ENCODE assay signal across 13 cellular contexts in the genomic region with DNA sequence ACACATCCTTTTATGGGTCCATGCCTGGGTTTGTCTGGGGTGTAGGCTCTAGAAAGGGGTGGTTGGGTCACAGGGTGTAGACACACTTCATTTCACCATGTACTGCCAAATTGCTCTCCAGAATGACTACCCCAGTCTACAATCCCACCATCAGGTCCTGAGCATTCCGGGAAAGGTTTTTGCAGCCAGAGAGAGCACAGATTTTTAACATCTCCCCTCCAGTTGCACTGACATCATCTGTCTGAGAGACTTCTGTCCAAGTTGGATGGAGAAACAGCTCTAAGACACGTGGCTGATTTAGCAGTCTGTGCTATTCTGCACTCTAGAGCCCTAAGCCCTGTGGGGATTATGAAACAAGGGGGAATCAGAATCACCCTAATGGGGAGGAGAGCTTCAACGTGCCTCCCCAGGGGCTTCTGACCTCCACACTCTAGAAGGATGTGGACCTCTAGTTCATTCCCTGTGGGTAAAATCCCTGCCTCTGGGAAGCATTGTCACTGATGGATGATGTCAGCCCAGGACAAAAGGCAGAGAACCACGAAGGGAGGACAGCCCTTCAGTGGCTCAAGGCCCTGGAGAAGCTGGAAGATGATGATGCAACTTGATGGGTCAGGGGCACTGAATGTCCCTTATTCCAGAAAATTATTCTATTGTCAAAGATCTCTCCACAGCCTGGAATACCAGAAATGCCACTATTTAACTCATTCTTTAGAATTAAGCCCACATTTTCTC.
DNase-seq lines count a peak whose midpoint lies in the region; TF ChIP-seq lines count a peak whose summit lies in the region.
"Had no signal": no experiment of that assay in that cellular context is flagged by ENCODE, and none has a peak within 500 bp of the region (broad histone marks: within the 10 kb centered on the region; RNA-seq: fewer than 3 reads in every experiment).

No MANE protein-coding gene starts in this region.

- peak overlapping the region; percentile 82 for H3K27ac ChIP-seq in brain microvascular endothelial cell
- H3K27ac ChIP-seq in right atrium auricular region: peak overlapping the region; percentile 42 to 64
- H3K27ac ChIP-seq in stomach: peak overlapping the region in 3 of 5 donors; percentile 38 to 63 (median 51)
- H3K27ac ChIP-seq: testis had no signal

- peaks cover 71% of the 10 kb centered on the region for H3K4me1 Mint-ChIP-seq in HFFc6 (ENCODE audit: low read depth)

- H3K4me3 ChIP-seq in brain microvascular endothelial cell (ENCODE audit: low read depth, low read length) (no peak overlapping the region), right atrium auricular region (no peak overlapping the region), stomach (no peak overlapping the region)
- H3K4me3 ChIP-seq: GM12878, testis had no signal

- in situ Hi-C loops in brain microvascular endothelial cell (cut with HindIII; ENCODE audit: low pct_ligation_motif_present, low sequenced_read_pairs): no loop called here

- peak overlapping the region; percentile 71 for H3K27ac Mint-ChIP-seq in HFFc6

- H3K27me3 ChIP-seq in brain microvascular endothelial cell (replicated peaks) (no peaks in the 10 kb centered on the region), right atrium auricular region (no peaks in the 10 kb centered on the region), stomach (no peaks in the 10 kb centered on the region)
- H3K27me3 ChIP-seq: testis had no signal

- H3K4me3 Mint-ChIP-seq in HFFc6: no peak overlapping the region; the same call in 1 of the 2 replicates

- TF ChIP-seq EP300 in stomach (IDR thresholded peaks at IDR 0.05): peak; percentile 32

- 50 to 71% (median 67%) methylated on average over 4 of the region's 4 CpGs for WGBS in stomach, 5 donors

- H3K9me3 ChIP-seq in right atrium auricular region (no peaks in the 10 kb centered on the region), stomach (no peaks in the 10 kb centered on the region)
- H3K9me3 ChIP-seq: testis had no signal

- peaks cover 0 to 36% of the 10 kb centered on the region in 2 donors for H3K4me1 ChIP-seq in right atrium auricular region
- H3K4me1 ChIP-seq in stomach: peaks cover 0 to 39% (median 2%) of the 10 kb centered on the region in 4 donors
- H3K4me1 ChIP-seq: testis had no signal

- intact Hi-C loops in stomach (cut with DNase I; ENCODE audit: low total_unique reads): no loop called here

- no peaks in the 10 kb centered on the region for H3K9me3 Mint-ChIP-seq in HFFc6

- no peaks in the 10 kb centered on the region for H3K36me3 Mint-ChIP-seq in HFFc6 (ENCODE audit: low read depth)

- H3K36me3 ChIP-seq in brain microvascular endothelial cell (replicated peaks) (no peaks in the 10 kb centered on the region), right atrium auricular region (no peaks in the 10 kb centered on the region), stomach (no peaks in the 10 kb centered on the region)

- no peaks in the 10 kb centered on the region; the same call in none of the 2 replicates for H3K27me3 Mint-ChIP-seq in HFFc6 (ENCODE audit: insufficient read depth)

- no peak for TF ChIP-seq POLR2A in stomach (IDR thresholded peaks at IDR 0.05)

- DNase-seq in HFFc6: peak; percentile 5
- peak; percentile 45 for DNase-seq in brain microvascular endothelial cell
- peak; percentile 75 for DNase-seq in right atrium auricular region (ENCODE audit: low spot score)
- no peak for DNase-seq in stomach
- no peak for DNase-seq in GF-D8 (lab: John Stamatoyannopoulos, UW)
- no peak for DNase-seq in NCI-H2196 treated with DMSO at 0.1 percent for 48 hours (lab: John Stamatoyannopoulos, UW; ENCODE audit: unreplicated experiment)
- no peak for DNase-seq in NCI-H526 (lab: John Stamatoyannopoulos, UW)
- no peak for DNase-seq in NCI-H748 treated with DMSO at 0.1 percent for 48 hours (lab: John Stamatoyannopoulos, UW)
- DNase-seq: activated gamma-delta T cell, cerebellar nuclear complex, NCI-H1436, testis had no signal

- TF ChIP-seq CTCF in HFFc6 (IDR thresholded peaks at IDR 0.05) (no peak), brain microvascular endothelial cell (IDR thresholded peaks at IDR 0.05; ENCODE audit: low read depth, low read length, missing control alignments) (no peak), right atrium auricular region (IDR thresholded peaks at IDR 0.05) (no peak), stomach (IDR thresholded peaks at IDR 0.05) (no peak)

Comparison
In these comparisons a context has a peak if more than half of its experiments do, and no peak if none do; other contexts are left out.
1. DNase-seq: peak in HFFc6 (single experiment), brain microvascular endothelial cell (single experiment) and right atrium auricular region (single experiment); none in stomach (single experiment), GF-D8 (single experiment), NCI-H2196 treated with DMSO at 0.1 percent for 48 hours (single experiment), NCI-H526 (0 of 2) and NCI-H748 treated with DMSO at 0.1 percent for 48 hours (single experiment).
2. Peak in every context shown above with its lines, with median percentiles within 50 percentile points of each other: H3K27ac ChIP-seq.